Comparison of ENCODE assay signal across 8 cellular contexts in genomic region chr2:53913721-53914120, GRCh38. TPM values are rescaled to one million over a fixed set of nuclear protein-coding genes. Genes with fewer than 3 reads are reported as not detected.
DNase-seq lines count a peak whose midpoint lies in the region; ATAC-seq, FAIRE-seq and TF ChIP-seq lines count a peak whose summit lies in the region.

No MANE protein-coding gene starts in this region.

- TF ChIP-seq CTCF in astrocyte of the cerebellum (IDR thresholded peaks at IDR 0.05; ENCODE audit: low read depth, low read length, missing control alignments), result no peak
- TF ChIP-seq CTCF in HepG2 (CRISPR knock-in tag; IDR thresholded peaks at IDR 0.05), result no peak

- TF ChIP-seq EP300 in HepG2 (IDR thresholded peaks at IDR 0.05; ENCODE audit: low read depth in 2 of 2, low read length in 2 of 2), result no peak
- no peak for TF ChIP-seq EP300 in HepG2 (CRISPR knock-in tag; IDR thresholded peaks at IDR 0.05; ENCODE audit: borderline replicate concordance)

- POLR2A ChIA-PET in HepG2 (lab: Yijun Ruan, JAX), result no interaction called here

- no peak for FAIRE-seq in HepG2 (lab: Jason Lieb, UNC)

- no peak overlapping the region for H3K27ac ChIP-seq in Karpas-422 (ENCODE audit: low read length)
- no peak overlapping the region for H3K27ac ChIP-seq in HepG2 (ENCODE audit: extremely low read length, insufficient read depth, low read length)

- H4K20me1 ChIP-seq in Karpas-422 (ENCODE audit: insufficient read depth, low read depth, low read length) (no peaks in the 10 kb centered on the region), HepG2 (ENCODE audit: insufficient read depth, low read length) (no peaks in the 10 kb centered on the region)

- H3K4me1 ChIP-seq in HAP-1 (no peaks in the 10 kb centered on the region), Karpas-422 (ENCODE audit: low read length) (no peaks in the 10 kb centered on the region; the same call in 1 of the 2 replicates), HepG2 (ENCODE audit: insufficient read depth, low read length) (no peaks in the 10 kb centered on the region)

- in situ Hi-C loops in astrocyte of the cerebellum (cut with HindIII; ENCODE audit: low sequenced_read_pairs) (no loop called here), HAP-1 (cut with MboI; ENCODE audit: low sequenced_read_pairs) (no loop called here), HepG2 (cut with HindIII; ENCODE audit: extremely low pct_ligation_motif_present, low pct_unique_long_range_greater_than_20kb) (no loop called here)

- H3K4me3 ChIP-seq in astrocyte of the cerebellum (ENCODE audit: low read depth, low read length) (no peak overlapping the region), HAP-1 (no peak overlapping the region), Karpas-422 (ENCODE audit: low read length) (no peak overlapping the region), HepG2 (replicated peaks in 1 of 3; ENCODE audit: insufficient read depth in 1 of 3, low read depth in 2 of 3, low read length in 3 of 3) (no peak overlapping the region)

- ATAC-seq in GM21367 (IDR thresholded peaks at IDR 0.05; ENCODE audit: unreplicated experiment) (peak; percentile 92), HepG2 (no peak)

- peaks cover 54% of the 10 kb centered on the region for H3K79me2 ChIP-seq in Karpas-422 (ENCODE audit: low read length)
- H3K79me2 ChIP-seq in HepG2 (ENCODE audit: insufficient read depth, low read length), result no peaks in the 10 kb centered on the region

- no peak for TF ChIP-seq RAD21 in HepG2 (CRISPR knock-in tag; IDR thresholded peaks at IDR 0.05)

- H3K27me3 ChIP-seq in HAP-1 (ENCODE audit: low read depth) (no peaks in the 10 kb centered on the region), Karpas-422 (ENCODE audit: low read length) (no peaks in the 10 kb centered on the region), HepG2 (ENCODE audit: control insufficient read depth in 1 of 2, insufficient read depth in 2 of 2, low read length in 2 of 2) (no peaks in the 10 kb centered on the region)

- intact Hi-C loops in HepG2 (cut with micrococcal nuclease; ENCODE audit: unreplicated experiment), result no loop called here

- no peaks in the 10 kb centered on the region for H3K9me2 ChIP-seq in Karpas-422 (replicated peaks; ENCODE audit: insufficient read depth, low read length)

- 97% methylated on average over 3 of the region's 3 CpGs for WGBS in HepG2 (ENCODE audit: low lambda C conversion rate)

- no peak overlapping the region for H3K9ac ChIP-seq in Karpas-422 (ENCODE audit: low read length)
- H3K9ac ChIP-seq in HepG2 (ENCODE audit: insufficient read depth, low read depth, low read length), result no peak overlapping the region

- H3K36me3 ChIP-seq in HAP-1 (replicated peaks), result peaks cover 26% of the 10 kb centered on the region
- peaks cover 44% of the 10 kb centered on the region for H3K36me3 ChIP-seq in Karpas-422 (ENCODE audit: insufficient read depth, low read length)
- H3K36me3 ChIP-seq in HepG2 (replicated peaks in 1 of 2; ENCODE audit: control insufficient read depth in 1 of 2, insufficient read depth in 2 of 2, low read length in 2 of 2), result peaks cover 18 to 73% of the 10 kb centered on the region in 2 experiments

- H3K9me3 ChIP-seq in HAP-1, result no peaks in the 10 kb centered on the region
- no peaks in the 10 kb centered on the region for H3K9me3 ChIP-seq in Karpas-422 (ENCODE audit: low read length)
- no peaks in the 10 kb centered on the region for H3K9me3 ChIP-seq in HepG2 (ENCODE audit: low read length)

- CTCF ChIA-PET in HepG2 (lab: Yijun Ruan, JAX; ENCODE audit: low intra/inter-chr PET ratio, low total read pairs), result no interaction called here

- no TSS peak for BruUV-seq in HepG2 (replicated peaks; lab: Mats Ljungman, UMichigan)

- TF ChIP-seq POLR2A in HepG2 (IDR thresholded peaks at IDR 0.05; ENCODE audit: insufficient read depth in 1 of 2, low read depth in 2 of 2, low read length in 2 of 2), result no peak

- no peak overlapping the region for H3K4me2 ChIP-seq in Karpas-422 (ENCODE audit: low read depth, low read length, poor library complexity, severe bottlenecking)
- no peak overlapping the region for H3K4me2 ChIP-seq in HepG2 (ENCODE audit: low read depth, low read length)

- peak; percentile 46 for DNase-seq in EL
- peak; percentile 38 for DNase-seq in HS-5 (ENCODE audit: low read depth)
- DNase-seq in astrocyte of the cerebellum (ENCODE audit: low read depth), result peak; percentile 2
- peak; percentile 13 for DNase-seq in stimulated activated CD8-positive, alpha-beta memory T cell treated with anti-CD3 and anti-CD28 coated beads, Interleukin-15, amount 100 ng/mL, for 48 hours (ENCODE audit: low read depth in 2 of 2)
- no peak for DNase-seq in HAP-1 (ENCODE audit: low spot score in 2 of 2)
- DNase-seq in Karpas-422, result no peak
- DNase-seq in HepG2 (ENCODE audit: low spot score), result no peak

- H2AFZ ChIP-seq in Karpas-422 (ENCODE audit: low read length), result no peak overlapping the region
- no peak overlapping the region for H2AFZ ChIP-seq in HepG2 (ENCODE audit: low read length)

TF ChIP-seq in HepG2, 621 proteins besides CTCF, POLR2A, EP300 and RAD21:
- TF ChIP-seq NAIF1 (CRISPR knock-in tag; IDR thresholded peaks at IDR 0.05; ENCODE audit: borderline replicate concordance), result no peak
- TF ChIP-seq MAFK (conservative IDR thresholded peaks at IDR 0.05 in 1 of 2, IDR thresholded peaks at IDR 0.05 in 1 of 2; ENCODE audit: low read length in 2 of 2), result no peak
- TF ChIP-seq NR3C1 (CRISPR knock-in tag; IDR thresholded peaks at IDR 0.05), result no peak
- no peak for TF ChIP-seq FOXM1 (CRISPR knock-in tag; IDR thresholded peaks at IDR 0.05)

RNA-seq across cellular contexts. Expression of gene GPR75, which starts 54.0 kb away (rescaled TPM):
- 6.6 and 11.4 TPM in 2 replicates for total RNA-seq in Karpas-422 (2014; rRNA removed; shearing (Covaris generic); ENCODE audit: low replicate concordance)
- 2.4 and 3.3 TPM in 2 replicates for total RNA-seq in HepG2 (2016; rRNA removed; fragmentation: Illumina TruSeq; extraction: Trizol)
- total RNA-seq in HepG2 (2016; cell fraction: cytosol; rRNA removed; fragmentation: Illumina TruSeq; extraction: Trizol; ENCODE audit: low read depth), result 0.26 and 0.30 TPM in 2 replicates
- total RNA-seq in HepG2 (2016; cell fraction: insoluble cytoplasmic fraction; rRNA removed; fragmentation: Illumina TruSeq; extraction: Trizol), result 2.3 and 3.9 TPM in 2 replicates
- total RNA-seq in HepG2 (2016; cell fraction: membrane; rRNA removed; fragmentation: Illumina TruSeq; extraction: Trizol), result 0.90 TPM in 2 replicates
- total RNA-seq in HepG2 (2016; cell fraction: nucleus; rRNA removed; fragmentation: Illumina TruSeq; extraction: Trizol), result 7.8 and 8.3 TPM in 2 replicates
- 3.9 and 4.1 TPM in 2 replicates for polyA plus RNA-seq in HepG2 (2011; rRNA removed)
- polyA plus RNA-seq in HepG2 (2011; cell fraction: cytosol; rRNA removed), result 1.8 and 1.9 TPM in 2 replicates
- polyA plus RNA-seq in HepG2 (2011; cell fraction: nucleus; rRNA removed), result 9.3 and 9.9 TPM in 2 replicates
- polyA plus RNA-seq in HepG2 (2012), result 1.5 and 2.0 TPM in 2 replicates
- polyA plus RNA-seq in HepG2 (2016; cell fraction: cytosol; fragmentation: Illumina TruSeq; extraction: Trizol; ENCODE audit: low read depth), result 0.18 and 0.23 TPM in 2 replicates
- 1.1 and 1.3 TPM in 2 replicates for polyA plus RNA-seq in HepG2 (2016; cell fraction: insoluble cytoplasmic fraction; fragmentation: Illumina TruSeq; extraction: Trizol; ENCODE audit: low read depth)
- polyA plus RNA-seq in HepG2 (2016; cell fraction: membrane; fragmentation: Illumina TruSeq; extraction: Trizol; ENCODE audit: low read depth), result 0.39 and 0.63 TPM in 2 replicates
- 10.6 and 15.2 TPM in 2 replicates for polyA plus RNA-seq in HepG2 (2016; cell fraction: nucleus; fragmentation: Illumina TruSeq; extraction: Trizol; ENCODE audit: insufficient read depth, low read depth)
- polyA minus RNA-seq in HepG2 (2011; rRNA and poly(A)+ RNA removed; ENCODE audit: low replicate concordance), result 13.0 and 16.6 TPM in 2 replicates
- 0.69 and 1.2 TPM in 2 replicates for polyA minus RNA-seq in HepG2 (2011; cell fraction: cytosol; rRNA and poly(A)+ RNA removed)
- polyA minus RNA-seq in HepG2 (2011; cell fraction: nucleus; rRNA and poly(A)+ RNA removed), result 19.1 and 22.1 TPM in 2 replicates

RNA-seq across cellular contexts. Expression of gene PSME4, which starts 57.1 kb away (rescaled TPM):
- total RNA-seq in Karpas-422 (2014; rRNA removed; shearing (Covaris generic); ENCODE audit: low replicate concordance), result 40.2 and 67.5 TPM in 2 replicates
- 77.8 and 171 TPM in 2 replicates for total RNA-seq in HepG2 (2016; rRNA removed; fragmentation: Illumina TruSeq; extraction: Trizol)
- total RNA-seq in HepG2 (2016; cell fraction: cytosol; rRNA removed; fragmentation: Illumina TruSeq; extraction: Trizol; ENCODE audit: low read depth), result 22.4 and 25.4 TPM in 2 replicates
- total RNA-seq in HepG2 (2016; cell fraction: insoluble cytoplasmic fraction; rRNA removed; fragmentation: Illumina TruSeq; extraction: Trizol), result 73.6 and 173 TPM in 2 replicates
- 57.4 and 61.3 TPM in 2 replicates for total RNA-seq in HepG2 (2016; cell fraction: membrane; rRNA removed; fragmentation: Illumina TruSeq; extraction: Trizol)
- 131 and 137 TPM in 2 replicates for total RNA-seq in HepG2 (2016; cell fraction: nucleus; rRNA removed; fragmentation: Illumina TruSeq; extraction: Trizol)
- polyA plus RNA-seq in HepG2 (2011; rRNA removed), result 49.5 and 52.1 TPM in 2 replicates
- 26.0 and 41.8 TPM in 2 replicates for polyA plus RNA-seq in HepG2 (2011; cell fraction: cytosol; rRNA removed)
- 47.5 and 57.6 TPM in 2 replicates for polyA plus RNA-seq in HepG2 (2011; cell fraction: nucleus; rRNA removed)
- polyA plus RNA-seq in HepG2 (2012), result 67.8 and 68.1 TPM in 2 replicates
- 7.1 and 8.9 TPM in 2 replicates for polyA plus RNA-seq in HepG2 (2016; cell fraction: cytosol; fragmentation: Illumina TruSeq; extraction: Trizol; ENCODE audit: low read depth)
- polyA plus RNA-seq in HepG2 (2016; cell fraction: insoluble cytoplasmic fraction; fragmentation: Illumina TruSeq; extraction: Trizol; ENCODE audit: low read depth), result 153 TPM in 2 replicates
- 27.8 and 31.6 TPM in 2 replicates for polyA plus RNA-seq in HepG2 (2016; cell fraction: membrane; fragmentation: Illumina TruSeq; extraction: Trizol; ENCODE audit: low read depth)
- 152 and 165 TPM in 2 replicates for polyA plus RNA-seq in HepG2 (2016; cell fraction: nucleus; fragmentation: Illumina TruSeq; extraction: Trizol; ENCODE audit: insufficient read depth, low read depth)
- polyA minus RNA-seq in HepG2 (2011; rRNA and poly(A)+ RNA removed; ENCODE audit: low replicate concordance), result 42.9 and 46.9 TPM in 2 replicates
- polyA minus RNA-seq in HepG2 (2011; cell fraction: cytosol; rRNA and poly(A)+ RNA removed), result 52.5 and 57.5 TPM in 2 replicates
- 158 and 180 TPM in 2 replicates for polyA minus RNA-seq in HepG2 (2011; cell fraction: nucleus; rRNA and poly(A)+ RNA removed)

Comparison
In these comparisons a context has a peak if more than half of its experiments do, and no peak if none do; other contexts are left out.
1. DNase-seq: peak in EL (single experiment), HS-5 (single experiment), astrocyte of the cerebellum (single experiment) and stimulated activated CD8-positive, alpha-beta memory T cell treated with anti-CD3 and anti-CD28 coated beads, Interleukin-15, amount 100 ng/mL, for 48 hours (2 of 2); none in HAP-1 (0 of 2), Karpas-422 (single experiment) and HepG2 (single experiment).